In the genomic region with DNA sequence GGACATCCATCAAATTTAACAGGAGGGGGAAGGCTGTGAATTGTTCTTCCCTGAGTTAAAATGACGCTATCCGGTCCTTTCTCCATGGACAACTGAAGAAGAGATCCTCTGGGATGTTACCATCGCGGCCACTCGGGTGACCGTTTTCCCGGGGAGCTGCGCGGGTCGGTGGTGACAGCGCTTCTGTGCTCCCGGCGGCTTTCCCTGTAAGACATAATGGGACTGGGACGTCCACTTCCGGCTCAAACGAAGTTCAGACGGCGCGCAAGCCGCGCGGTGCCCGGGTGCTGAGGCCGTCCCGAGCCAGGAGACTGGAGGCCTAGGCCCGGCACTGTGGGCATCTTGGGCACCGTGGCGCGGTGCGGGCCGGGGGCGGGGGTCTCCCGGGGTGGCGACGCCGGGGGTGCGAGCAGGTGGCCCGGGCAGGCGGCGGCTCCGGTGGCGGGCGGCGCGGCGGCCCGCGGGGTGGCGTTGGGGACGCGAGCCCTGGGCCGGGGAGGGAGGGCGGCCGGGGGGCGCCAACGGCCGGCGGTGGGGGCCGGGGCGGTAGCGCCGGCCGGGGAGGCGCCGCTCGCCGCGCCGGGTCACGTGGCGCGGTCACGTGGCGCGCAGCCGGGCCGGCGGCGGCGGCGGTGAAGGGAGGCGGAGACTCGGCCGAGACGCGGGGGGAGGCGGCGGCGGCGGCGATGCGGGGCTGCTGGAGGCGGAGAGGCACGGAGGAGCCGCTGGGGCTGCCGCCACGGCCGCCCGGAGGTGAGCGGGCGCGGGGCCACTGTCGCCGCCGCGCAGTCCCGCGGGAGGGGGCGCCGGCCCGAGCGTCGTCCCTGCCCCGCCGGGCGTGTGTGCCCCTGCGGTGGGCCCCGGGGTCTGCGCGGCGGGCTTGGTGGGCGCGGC, we compare ENCODE assay signal across 1 cellular context.
TF ChIP-seq lines count a peak whose summit lies in the region.

No MANE protein-coding gene starts in this region.

TF ChIP-seq in K562, 482 proteins besides CTCF, POLR2A, EP300 and RAD21 (continued from another document and continues in another):
- TF ChIP-seq, protein P1, sequence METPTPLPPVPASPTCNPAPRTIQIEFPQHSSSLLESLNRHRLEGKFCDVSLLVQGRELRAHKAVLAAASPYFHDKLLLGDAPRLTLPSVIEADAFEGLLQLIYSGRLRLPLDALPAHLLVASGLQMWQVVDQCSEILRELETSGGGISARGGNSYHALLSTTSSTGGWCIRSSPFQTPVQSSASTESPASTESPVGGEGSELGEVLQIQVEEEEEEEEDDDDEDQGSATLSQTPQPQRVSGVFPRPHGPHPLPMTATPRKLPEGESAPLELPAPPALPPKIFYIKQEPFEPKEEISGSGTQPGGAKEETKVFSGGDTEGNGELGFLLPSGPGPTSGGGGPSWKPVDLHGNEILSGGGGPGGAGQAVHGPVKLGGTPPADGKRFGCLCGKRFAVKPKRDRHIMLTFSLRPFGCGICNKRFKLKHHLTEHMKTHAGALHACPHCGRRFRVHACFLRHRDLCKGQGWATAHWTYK (CRISPR knock-in tag; IDR thresholded peaks at IDR 0.05), result peak; percentile 30; the same call in 1 of the 2 replicates
- TF ChIP-seq, protein P2, sequence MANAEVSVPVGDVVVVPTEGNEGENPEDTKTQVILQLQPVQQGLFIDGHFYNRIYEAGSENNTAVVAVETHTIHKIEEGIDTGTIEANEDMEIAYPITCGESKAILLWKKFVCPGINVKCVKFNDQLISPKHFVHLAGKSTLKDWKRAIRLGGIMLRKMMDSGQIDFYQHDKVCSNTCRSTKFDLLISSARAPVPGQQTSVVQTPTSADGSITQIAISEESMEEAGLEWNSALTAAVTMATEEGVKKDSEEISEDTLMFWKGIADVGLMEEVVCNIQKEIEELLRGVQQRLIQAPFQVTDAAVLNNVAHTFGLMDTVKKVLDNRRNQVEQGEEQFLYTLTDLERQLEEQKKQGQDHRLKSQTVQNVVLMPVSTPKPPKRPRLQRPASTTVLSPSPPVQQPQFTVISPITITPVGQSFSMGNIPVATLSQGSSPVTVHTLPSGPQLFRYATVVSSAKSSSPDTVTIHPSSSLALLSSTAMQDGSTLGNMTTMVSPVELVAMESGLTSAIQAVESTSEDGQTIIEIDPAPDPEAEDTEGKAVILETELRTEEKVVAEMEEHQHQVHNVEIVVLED (CRISPR knock-in tag; IDR thresholded peaks at IDR 0.05), result peak; percentile 65
- peak; percentile 61 for TF ChIP-seq TBP (optimal IDR thresholded peaks at IDR 0.05; ENCODE audit: low read depth, low read length)
- TF ChIP-seq NFIC (IDR thresholded peaks at IDR 0.05), result peak; percentile 46; the same call in 1 of the 2 replicates
- TF ChIP-seq, protein P3, sequence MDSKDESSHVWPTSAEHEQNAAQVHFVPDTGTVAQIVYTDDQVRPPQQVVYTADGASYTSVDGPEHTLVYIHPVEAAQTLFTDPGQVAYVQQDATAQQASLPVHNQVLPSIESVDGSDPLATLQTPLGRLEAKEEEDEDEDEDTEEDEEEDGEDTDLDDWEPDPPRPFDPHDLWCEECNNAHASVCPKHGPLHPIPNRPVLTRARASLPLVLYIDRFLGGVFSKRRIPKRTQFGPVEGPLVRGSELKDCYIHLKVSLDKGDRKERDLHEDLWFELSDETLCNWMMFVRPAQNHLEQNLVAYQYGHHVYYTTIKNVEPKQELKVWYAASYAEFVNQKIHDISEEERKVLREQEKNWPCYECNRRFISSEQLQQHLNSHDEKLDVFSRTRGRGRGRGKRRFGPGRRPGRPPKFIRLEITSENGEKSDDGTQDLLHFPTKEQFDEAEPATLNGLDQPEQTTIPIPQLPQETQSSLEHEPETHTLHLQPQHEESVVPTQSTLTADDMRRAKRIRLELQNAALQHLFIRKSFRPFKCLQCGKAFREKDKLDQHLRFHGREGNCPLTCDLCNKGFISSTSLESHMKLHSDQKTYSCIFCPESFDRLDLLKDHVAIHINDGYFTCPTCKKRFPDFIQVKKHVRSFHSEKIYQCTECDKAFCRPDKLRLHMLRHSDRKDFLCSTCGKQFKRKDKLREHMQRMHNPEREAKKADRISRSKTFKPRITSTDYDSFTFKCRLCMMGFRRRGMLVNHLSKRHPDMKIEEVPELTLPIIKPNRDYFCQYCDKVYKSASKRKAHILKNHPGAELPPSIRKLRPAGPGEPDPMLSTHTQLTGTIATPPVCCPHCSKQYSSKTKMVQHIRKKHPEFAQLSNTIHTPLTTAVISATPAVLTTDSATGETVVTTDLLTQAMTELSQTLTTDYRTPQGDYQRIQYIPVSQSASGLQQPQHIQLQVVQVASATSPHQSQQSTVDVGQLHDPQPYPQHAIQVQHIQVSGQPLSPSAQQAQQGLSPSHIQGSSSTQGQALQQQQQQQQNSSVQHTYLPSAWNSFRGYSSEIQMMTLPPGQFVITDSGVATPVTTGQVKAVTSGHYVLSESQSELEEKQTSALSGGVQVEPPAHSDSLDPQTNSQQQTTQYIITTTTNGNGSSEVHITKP (IDR thresholded peaks at IDR 0.05; ENCODE audit: partially characterized antibody), result peak; percentile 14
- peak; percentile 52 for TF ChIP-seq KDM5B (IDR thresholded peaks at IDR 0.05; ENCODE audit: insufficient replicate concordance, low read depth, low read length)
- no peak for TF ChIP-seq TCF7L2 (IDR thresholded peaks at IDR 0.05; ENCODE audit: low read depth, low read length)
- TF ChIP-seq, protein P4, sequence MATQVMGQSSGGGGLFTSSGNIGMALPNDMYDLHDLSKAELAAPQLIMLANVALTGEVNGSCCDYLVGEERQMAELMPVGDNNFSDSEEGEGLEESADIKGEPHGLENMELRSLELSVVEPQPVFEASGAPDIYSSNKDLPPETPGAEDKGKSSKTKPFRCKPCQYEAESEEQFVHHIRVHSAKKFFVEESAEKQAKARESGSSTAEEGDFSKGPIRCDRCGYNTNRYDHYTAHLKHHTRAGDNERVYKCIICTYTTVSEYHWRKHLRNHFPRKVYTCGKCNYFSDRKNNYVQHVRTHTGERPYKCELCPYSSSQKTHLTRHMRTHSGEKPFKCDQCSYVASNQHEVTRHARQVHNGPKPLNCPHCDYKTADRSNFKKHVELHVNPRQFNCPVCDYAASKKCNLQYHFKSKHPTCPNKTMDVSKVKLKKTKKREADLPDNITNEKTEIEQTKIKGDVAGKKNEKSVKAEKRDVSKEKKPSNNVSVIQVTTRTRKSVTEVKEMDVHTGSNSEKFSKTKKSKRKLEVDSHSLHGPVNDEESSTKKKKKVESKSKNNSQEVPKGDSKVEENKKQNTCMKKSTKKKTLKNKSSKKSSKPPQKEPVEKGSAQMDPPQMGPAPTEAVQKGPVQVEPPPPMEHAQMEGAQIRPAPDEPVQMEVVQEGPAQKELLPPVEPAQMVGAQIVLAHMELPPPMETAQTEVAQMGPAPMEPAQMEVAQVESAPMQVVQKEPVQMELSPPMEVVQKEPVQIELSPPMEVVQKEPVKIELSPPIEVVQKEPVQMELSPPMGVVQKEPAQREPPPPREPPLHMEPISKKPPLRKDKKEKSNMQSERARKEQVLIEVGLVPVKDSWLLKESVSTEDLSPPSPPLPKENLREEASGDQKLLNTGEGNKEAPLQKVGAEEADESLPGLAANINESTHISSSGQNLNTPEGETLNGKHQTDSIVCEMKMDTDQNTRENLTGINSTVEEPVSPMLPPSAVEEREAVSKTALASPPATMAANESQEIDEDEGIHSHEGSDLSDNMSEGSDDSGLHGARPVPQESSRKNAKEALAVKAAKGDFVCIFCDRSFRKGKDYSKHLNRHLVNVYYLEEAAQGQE (CRISPR knock-in tag; IDR thresholded peaks at IDR 0.05; ENCODE audit: low read depth), result peak; percentile 51; the same call in 1 of the 2 replicates
- TF ChIP-seq, protein P5, sequence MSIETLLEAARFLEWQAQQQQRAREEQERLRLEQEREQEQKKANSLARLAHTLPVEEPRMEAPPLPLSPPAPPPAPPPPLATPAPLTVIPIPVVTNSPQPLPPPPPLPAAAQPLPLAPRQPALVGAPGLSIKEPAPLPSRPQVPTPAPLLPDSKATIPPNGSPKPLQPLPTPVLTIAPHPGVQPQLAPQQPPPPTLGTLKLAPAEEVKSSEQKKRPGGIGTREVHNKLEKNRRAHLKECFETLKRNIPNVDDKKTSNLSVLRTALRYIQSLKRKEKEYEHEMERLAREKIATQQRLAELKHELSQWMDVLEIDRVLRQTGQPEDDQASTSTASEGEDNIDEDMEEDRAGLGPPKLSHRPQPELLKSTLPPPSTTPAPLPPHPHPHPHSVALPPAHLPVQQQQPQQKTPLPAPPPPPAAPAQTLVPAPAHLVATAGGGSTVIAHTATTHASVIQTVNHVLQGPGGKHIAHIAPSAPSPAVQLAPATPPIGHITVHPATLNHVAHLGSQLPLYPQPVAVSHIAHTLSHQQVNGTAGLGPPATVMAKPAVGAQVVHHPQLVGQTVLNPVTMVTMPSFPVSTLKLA (conservative IDR thresholded peaks at IDR 0.05), result peak in 1 of 2 experiments; percentile 54; a peak in 1 of 4 replicates
- TF ChIP-seq GABPA (tag; conservative IDR thresholded peaks at IDR 0.05; ENCODE audit: low read depth), result peak; percentile 85
- TF ChIP-seq CXXC5 (CRISPR knock-in tag; IDR thresholded peaks at IDR 0.05), result peak; percentile 91
- TF ChIP-seq, protein P6, sequence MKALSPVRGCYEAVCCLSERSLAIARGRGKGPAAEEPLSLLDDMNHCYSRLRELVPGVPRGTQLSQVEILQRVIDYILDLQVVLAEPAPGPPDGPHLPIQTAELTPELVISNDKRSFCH (CRISPR knock-in tag; IDR thresholded peaks at IDR 0.05), result no peak
- TF ChIP-seq, protein P6 (tag; IDR thresholded peaks at IDR 0.05), result 0 out of 2 replicates have a peak, but pooled peaks have one; percentile 30
- TF ChIP-seq GATAD2B (IDR thresholded peaks at IDR 0.05; ENCODE audit: borderline replicate concordance), result peak; percentile 49; the same call in 1 of the 2 replicates
- 0 out of 4 replicates have a peak, but pooled peaks of 1 of the 2 experiments have one; percentile 21 for TF ChIP-seq TEAD1 (CRISPR knock-in tag; IDR thresholded peaks at IDR 0.05)
- no peak for TF ChIP-seq CBFA2T3 (IDR thresholded peaks at IDR 0.05)
- TF ChIP-seq, protein P7, sequence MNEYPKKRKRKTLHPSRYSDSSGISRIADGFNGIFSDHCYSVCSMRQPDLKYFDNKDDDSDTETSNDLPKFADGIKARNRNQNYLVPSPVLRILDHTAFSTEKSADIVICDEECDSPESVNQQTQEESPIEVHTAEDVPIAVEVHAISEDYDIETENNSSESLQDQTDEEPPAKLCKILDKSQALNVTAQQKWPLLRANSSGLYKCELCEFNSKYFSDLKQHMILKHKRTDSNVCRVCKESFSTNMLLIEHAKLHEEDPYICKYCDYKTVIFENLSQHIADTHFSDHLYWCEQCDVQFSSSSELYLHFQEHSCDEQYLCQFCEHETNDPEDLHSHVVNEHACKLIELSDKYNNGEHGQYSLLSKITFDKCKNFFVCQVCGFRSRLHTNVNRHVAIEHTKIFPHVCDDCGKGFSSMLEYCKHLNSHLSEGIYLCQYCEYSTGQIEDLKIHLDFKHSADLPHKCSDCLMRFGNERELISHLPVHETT (CRISPR knock-in tag; conservative IDR thresholded peaks at IDR 0.05 in 1 of 2, IDR thresholded peaks at IDR 0.05 in 1 of 2), result peak in 1 of 2 experiments; percentile 99; a peak in 2 of 4 replicates
- TF ChIP-seq, protein P8, sequence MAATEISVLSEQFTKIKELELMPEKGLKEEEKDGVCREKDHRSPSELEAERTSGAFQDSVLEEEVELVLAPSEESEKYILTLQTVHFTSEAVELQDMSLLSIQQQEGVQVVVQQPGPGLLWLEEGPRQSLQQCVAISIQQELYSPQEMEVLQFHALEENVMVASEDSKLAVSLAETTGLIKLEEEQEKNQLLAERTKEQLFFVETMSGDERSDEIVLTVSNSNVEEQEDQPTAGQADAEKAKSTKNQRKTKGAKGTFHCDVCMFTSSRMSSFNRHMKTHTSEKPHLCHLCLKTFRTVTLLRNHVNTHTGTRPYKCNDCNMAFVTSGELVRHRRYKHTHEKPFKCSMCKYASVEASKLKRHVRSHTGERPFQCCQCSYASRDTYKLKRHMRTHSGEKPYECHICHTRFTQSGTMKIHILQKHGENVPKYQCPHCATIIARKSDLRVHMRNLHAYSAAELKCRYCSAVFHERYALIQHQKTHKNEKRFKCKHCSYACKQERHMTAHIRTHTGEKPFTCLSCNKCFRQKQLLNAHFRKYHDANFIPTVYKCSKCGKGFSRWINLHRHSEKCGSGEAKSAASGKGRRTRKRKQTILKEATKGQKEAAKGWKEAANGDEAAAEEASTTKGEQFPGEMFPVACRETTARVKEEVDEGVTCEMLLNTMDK (IDR thresholded peaks at IDR 0.05; ENCODE audit: borderline replicate concordance, insufficient read depth, low read depth, low read length, poor library complexity, severe bottlenecking), result peak; percentile 9
- no peak for TF ChIP-seq NCOA4 (IDR thresholded peaks at IDR 0.05; ENCODE audit: partially characterized antibody)
- TF ChIP-seq, protein P9, sequence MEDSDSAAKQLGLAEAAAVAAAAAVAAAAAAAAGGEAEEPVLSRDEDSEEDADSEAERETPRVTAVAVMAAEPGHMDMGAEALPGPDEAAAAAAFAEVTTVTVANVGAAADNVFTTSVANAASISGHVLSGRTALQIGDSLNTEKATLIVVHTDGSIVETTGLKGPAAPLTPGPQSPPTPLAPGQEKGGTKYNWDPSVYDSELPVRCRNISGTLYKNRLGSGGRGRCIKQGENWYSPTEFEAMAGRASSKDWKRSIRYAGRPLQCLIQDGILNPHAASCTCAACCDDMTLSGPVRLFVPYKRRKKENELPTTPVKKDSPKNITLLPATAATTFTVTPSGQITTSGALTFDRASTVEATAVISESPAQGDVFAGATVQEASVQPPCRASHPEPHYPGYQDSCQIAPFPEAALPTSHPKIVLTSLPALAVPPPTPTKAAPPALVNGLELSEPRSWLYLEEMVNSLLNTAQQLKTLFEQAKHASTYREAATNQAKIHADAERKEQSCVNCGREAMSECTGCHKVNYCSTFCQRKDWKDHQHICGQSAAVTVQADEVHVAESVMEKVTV (CRISPR knock-in tag; IDR thresholded peaks at IDR 0.05), result no peak
- TF ChIP-seq, protein P10, sequence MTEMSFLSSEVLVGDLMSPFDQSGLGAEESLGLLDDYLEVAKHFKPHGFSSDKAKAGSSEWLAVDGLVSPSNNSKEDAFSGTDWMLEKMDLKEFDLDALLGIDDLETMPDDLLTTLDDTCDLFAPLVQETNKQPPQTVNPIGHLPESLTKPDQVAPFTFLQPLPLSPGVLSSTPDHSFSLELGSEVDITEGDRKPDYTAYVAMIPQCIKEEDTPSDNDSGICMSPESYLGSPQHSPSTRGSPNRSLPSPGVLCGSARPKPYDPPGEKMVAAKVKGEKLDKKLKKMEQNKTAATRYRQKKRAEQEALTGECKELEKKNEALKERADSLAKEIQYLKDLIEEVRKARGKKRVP (CRISPR knock-in tag; IDR thresholded peaks at IDR 0.05), result peak; percentile 18; the same call in 1 of the 2 replicates
- peak; percentile 82; the same call in 1 of the 2 replicates for TF ChIP-seq L3MBTL2 (IDR thresholded peaks at IDR 0.05)
- TF ChIP-seq CBX1 (IDR thresholded peaks at IDR 0.05; ENCODE audit: low read depth), result peak; percentile 16; the same call in 1 of the 2 replicates
- no peak for TF ChIP-seq MYBL2 (IDR thresholded peaks at IDR 0.05; ENCODE audit: low read depth)
- TF ChIP-seq MYBL2 (CRISPR knock-in tag; IDR thresholded peaks at IDR 0.05; ENCODE audit: borderline replicate concordance), result no peak
- 0 out of 2 replicates have a peak, but pooled peaks have one; percentile 27 for TF ChIP-seq ELF4 (CRISPR knock-in tag; IDR thresholded peaks at IDR 0.05)
- TF ChIP-seq, protein P11, sequence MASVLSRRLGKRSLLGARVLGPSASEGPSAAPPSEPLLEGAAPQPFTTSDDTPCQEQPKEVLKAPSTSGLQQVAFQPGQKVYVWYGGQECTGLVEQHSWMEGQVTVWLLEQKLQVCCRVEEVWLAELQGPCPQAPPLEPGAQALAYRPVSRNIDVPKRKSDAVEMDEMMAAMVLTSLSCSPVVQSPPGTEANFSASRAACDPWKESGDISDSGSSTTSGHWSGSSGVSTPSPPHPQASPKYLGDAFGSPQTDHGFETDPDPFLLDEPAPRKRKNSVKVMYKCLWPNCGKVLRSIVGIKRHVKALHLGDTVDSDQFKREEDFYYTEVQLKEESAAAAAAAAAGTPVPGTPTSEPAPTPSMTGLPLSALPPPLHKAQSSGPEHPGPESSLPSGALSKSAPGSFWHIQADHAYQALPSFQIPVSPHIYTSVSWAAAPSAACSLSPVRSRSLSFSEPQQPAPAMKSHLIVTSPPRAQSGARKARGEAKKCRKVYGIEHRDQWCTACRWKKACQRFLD (CRISPR knock-in tag; IDR thresholded peaks at IDR 0.05), result peak; percentile 62; the same call in 1 of the 2 replicates
